In the genomic region with DNA sequence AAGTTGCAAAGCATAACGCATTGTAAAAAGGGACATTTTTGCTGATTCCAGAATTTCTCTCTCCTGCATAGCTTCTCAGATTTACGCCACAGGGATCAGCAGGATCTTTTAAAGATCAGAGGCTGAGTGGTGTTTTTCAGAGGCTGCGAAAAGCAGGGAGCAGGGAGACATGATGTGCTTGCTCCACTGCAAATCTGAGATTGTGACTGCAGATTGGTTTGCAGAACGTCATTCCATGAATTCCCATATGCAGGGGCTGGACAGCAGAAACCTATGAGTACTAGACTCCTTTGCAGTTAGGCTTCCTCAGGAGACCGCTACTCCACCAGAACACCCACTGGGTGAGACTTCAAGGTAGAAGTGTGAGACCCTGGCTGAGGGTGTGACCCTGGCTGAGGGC, we compare ENCODE assay signal across 1 cellular context.
TF ChIP-seq lines count a peak whose summit lies in the region.

No MANE protein-coding gene starts in this region.

TF ChIP-seq in GM23338, 12 proteins besides CTCF, POLR2A, EP300 and RAD21:
- TF ChIP-seq, protein P1, sequence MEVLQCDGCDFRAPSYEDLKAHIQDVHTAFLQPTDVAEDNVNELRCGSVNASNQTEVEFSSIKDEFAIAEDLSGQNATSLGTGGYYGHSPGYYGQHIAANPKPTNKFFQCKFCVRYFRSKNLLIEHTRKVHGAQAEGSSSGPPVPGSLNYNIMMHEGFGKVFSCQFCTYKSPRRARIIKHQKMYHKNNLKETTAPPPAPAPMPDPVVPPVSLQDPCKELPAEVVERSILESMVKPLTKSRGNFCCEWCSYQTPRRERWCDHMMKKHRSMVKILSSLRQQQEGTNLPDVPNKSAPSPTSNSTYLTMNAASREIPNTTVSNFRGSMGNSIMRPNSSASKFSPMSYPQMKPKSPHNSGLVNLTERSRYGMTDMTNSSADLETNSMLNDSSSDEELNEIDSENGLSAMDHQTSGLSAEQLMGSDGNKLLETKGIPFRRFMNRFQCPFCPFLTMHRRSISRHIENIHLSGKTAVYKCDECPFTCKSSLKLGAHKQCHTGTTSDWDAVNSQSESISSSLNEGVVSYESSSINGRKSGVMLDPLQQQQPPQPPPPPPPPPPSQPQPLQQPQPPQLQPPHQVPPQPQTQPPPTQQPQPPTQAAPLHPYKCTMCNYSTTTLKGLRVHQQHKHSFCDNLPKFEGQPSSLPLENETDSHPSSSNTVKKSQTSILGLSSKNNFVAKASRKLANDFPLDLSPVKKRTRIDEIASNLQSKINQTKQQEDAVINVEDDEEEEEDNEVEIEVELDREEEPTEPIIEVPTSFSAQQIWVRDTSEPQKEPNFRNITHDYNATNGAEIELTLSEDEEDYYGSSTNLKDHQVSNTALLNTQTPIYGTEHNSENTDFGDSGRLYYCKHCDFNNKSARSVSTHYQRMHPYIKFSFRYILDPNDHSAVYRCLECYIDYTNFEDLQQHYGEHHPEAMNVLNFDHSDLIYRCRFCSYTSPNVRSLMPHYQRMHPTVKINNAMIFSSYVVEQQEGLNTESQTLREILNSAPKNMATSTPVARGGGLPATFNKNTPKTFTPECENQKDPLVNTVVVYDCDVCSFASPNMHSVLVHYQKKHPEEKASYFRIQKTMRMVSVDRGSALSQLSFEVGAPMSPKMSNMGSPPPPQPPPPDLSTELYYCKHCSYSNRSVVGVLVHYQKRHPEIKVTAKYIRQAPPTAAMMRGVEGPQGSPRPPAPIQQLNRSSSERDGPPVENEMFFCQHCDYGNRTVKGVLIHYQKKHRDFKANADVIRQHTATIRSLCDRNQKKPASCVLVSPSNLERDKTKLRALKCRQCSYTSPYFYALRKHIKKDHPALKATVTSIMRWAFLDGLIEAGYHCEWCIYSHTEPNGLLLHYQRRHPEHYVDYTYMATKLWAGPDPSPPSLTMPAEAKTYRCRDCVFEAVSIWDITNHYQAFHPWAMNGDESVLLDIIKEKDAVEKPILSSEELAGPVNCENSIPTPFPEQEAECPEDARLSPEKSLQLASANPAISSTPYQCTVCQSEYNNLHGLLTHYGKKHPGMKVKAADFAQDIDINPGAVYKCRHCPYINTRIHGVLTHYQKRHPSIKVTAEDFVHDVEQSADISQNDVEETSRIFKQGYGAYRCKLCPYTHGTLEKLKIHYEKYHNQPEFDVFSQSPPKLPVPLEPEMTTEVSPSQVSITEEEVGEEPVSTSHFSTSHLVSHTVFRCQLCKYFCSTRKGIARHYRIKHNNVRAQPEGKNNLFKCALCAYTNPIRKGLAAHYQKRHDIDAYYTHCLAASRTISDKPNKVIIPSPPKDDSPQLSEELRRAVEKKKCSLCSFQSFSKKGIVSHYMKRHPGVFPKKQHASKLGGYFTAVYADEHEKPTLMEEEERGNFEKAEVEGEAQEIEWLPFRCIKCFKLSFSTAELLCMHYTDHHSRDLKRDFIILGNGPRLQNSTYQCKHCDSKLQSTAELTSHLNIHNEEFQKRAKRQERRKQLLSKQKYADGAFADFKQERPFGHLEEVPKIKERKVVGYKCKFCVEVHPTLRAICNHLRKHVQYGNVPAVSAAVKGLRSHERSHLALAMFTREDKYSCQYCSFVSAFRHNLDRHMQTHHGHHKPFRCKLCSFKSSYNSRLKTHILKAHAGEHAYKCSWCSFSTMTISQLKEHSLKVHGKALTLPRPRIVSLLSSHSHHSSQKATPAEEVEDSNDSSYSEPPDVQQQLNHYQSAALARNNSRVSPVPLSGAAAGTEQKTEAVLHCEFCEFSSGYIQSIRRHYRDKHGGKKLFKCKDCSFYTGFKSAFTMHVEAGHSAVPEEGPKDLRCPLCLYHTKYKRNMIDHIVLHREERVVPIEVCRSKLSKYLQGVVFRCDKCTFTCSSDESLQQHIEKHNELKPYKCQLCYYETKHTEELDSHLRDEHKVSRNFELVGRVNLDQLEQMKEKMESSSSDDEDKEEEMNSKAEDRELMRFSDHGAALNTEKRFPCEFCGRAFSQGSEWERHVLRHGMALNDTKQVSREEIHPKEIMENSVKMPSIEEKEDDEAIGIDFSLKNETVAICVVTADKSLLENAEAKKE (CRISPR knock-in tag; IDR thresholded peaks at IDR 0.05), result no peak
- no peak for TF ChIP-seq NANOG (IDR thresholded peaks at IDR 0.05; ENCODE audit: borderline replicate concordance)
- no peak for TF ChIP-seq ZNF331 (CRISPR knock-in tag; IDR thresholded peaks at IDR 0.05; ENCODE audit: low read depth)
- no peak for TF ChIP-seq ZNF114 (CRISPR knock-in tag; IDR thresholded peaks at IDR 0.05)
- TF ChIP-seq JUNB (IDR thresholded peaks at IDR 0.05; ENCODE audit: unreplicated experiment), result no peak
- no peak for TF ChIP-seq EZH2 (IDR thresholded peaks at IDR 0.05; ENCODE audit: low read depth, unreplicated experiment)
- no peak for TF ChIP-seq STAT1 (IDR thresholded peaks at IDR 0.05; ENCODE audit: unreplicated experiment)
- TF ChIP-seq, protein P2, sequence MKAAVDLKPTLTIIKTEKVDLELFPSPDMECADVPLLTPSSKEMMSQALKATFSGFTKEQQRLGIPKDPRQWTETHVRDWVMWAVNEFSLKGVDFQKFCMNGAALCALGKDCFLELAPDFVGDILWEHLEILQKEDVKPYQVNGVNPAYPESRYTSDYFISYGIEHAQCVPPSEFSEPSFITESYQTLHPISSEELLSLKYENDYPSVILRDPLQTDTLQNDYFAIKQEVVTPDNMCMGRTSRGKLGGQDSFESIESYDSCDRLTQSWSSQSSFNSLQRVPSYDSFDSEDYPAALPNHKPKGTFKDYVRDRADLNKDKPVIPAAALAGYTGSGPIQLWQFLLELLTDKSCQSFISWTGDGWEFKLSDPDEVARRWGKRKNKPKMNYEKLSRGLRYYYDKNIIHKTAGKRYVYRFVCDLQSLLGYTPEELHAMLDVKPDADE (IDR thresholded peaks at IDR 0.05), result no peak
- no peak for TF ChIP-seq CREB1 (CRISPR knock-in tag; IDR thresholded peaks at IDR 0.05; ENCODE audit: low read depth)
- no peak for TF ChIP-seq POLR2AphosphoS5 (IDR thresholded peaks at IDR 0.05; ENCODE audit: low read depth)
- TF ChIP-seq, protein P3, sequence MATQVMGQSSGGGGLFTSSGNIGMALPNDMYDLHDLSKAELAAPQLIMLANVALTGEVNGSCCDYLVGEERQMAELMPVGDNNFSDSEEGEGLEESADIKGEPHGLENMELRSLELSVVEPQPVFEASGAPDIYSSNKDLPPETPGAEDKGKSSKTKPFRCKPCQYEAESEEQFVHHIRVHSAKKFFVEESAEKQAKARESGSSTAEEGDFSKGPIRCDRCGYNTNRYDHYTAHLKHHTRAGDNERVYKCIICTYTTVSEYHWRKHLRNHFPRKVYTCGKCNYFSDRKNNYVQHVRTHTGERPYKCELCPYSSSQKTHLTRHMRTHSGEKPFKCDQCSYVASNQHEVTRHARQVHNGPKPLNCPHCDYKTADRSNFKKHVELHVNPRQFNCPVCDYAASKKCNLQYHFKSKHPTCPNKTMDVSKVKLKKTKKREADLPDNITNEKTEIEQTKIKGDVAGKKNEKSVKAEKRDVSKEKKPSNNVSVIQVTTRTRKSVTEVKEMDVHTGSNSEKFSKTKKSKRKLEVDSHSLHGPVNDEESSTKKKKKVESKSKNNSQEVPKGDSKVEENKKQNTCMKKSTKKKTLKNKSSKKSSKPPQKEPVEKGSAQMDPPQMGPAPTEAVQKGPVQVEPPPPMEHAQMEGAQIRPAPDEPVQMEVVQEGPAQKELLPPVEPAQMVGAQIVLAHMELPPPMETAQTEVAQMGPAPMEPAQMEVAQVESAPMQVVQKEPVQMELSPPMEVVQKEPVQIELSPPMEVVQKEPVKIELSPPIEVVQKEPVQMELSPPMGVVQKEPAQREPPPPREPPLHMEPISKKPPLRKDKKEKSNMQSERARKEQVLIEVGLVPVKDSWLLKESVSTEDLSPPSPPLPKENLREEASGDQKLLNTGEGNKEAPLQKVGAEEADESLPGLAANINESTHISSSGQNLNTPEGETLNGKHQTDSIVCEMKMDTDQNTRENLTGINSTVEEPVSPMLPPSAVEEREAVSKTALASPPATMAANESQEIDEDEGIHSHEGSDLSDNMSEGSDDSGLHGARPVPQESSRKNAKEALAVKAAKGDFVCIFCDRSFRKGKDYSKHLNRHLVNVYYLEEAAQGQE (IDR thresholded peaks at IDR 0.05; ENCODE audit: unreplicated experiment), result no peak
- TF ChIP-seq EZH2phosphoT487 (IDR thresholded peaks at IDR 0.05; ENCODE audit: unreplicated experiment), result no peak
